In the genomic region with DNA sequence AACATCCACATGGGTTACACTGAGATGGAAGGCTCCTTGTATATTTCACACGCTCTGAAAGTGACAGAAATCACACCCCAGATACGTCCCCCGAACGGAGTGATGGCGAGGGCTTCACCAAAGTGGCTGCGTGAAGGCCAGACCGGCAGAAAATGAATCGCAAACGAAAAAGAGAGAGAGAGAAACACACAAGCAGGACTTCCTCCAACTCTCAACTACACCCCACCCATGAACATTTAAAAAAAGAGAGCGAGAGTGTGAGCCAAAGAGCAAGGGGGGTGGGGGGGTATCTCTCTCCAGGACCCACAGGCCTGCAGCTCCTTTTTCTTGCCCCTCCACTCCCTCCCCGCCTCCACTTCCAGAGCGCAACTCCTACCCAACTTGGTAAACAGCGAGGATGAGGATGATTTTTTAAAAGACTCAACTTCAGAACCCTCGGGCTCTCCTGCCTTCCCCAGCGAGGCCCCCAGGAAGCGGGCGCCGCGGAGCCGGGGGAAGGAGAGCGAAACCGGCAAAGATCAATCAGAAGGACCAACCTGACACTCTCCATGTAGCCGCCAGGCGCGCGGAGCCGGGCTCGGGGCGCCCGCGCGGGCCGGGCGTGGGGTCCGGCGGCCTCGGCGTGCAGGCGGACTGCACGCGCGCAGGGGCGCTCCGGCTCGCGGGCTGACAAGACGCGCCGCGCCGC, we compare ENCODE assay signal across 8 cellular contexts.
DNase-seq lines count a peak whose midpoint lies in the region; ATAC-seq and TF ChIP-seq lines count a peak whose summit lies in the region.

No MANE protein-coding gene starts in this region.

- no peaks in the 10 kb centered on the region for H3K27me3 ChIP-seq in foreskin keratinocyte
- no peaks in the 10 kb centered on the region for H3K27me3 ChIP-seq in neuronal stem cell (ENCODE audit: control insufficient read depth in 3 of 3, insufficient read depth in 3 of 3, low read depth in 1 of 3, low read length in 3 of 3)

- no peak overlapping the region for H4K91ac ChIP-seq in neuronal stem cell (ENCODE audit: low read depth, low read length, poor library complexity)

- H2BK12ac ChIP-seq in neuronal stem cell (ENCODE audit: low read length) = no peak overlapping the region

- no peak for TF ChIP-seq CTCF in foreskin keratinocyte (conservative IDR thresholded peaks at IDR 0.05)

- no peak overlapping the region for H3K4ac ChIP-seq in neuronal stem cell (ENCODE audit: low read length)

- H3K14ac ChIP-seq in neuronal stem cell (ENCODE audit: low read length) = no peak overlapping the region

- peak overlapping the region; percentile 67 for H3K18ac ChIP-seq in neuronal stem cell (ENCODE audit: low read length)

- peak overlapping the region; percentile 85 for H3K4me2 ChIP-seq in neuronal stem cell (ENCODE audit: insufficient read depth, low read length, poor library complexity, severe bottlenecking)

- no peak overlapping the region for H3K23ac ChIP-seq in neuronal stem cell (ENCODE audit: low read depth, low read length, poor library complexity)

- peak; percentile 29 for ATAC-seq in HG02610 (IDR thresholded peaks at IDR 0.05; ENCODE audit: unreplicated experiment)
- ATAC-seq in foreskin keratinocyte = peak; percentile 57

- peak overlapping the region; percentile 17 for H2AFZ ChIP-seq in neuronal stem cell (ENCODE audit: low read length)

- H3K27ac ChIP-seq in foreskin keratinocyte (peak overlapping the region; percentile 99), neuronal stem cell (replicated peaks; ENCODE audit: low read length) (peak overlapping the region; percentile 16)

- peak; percentile 45 for DNase-seq in OCI-M1 (lab: John Stamatoyannopoulos, UW)
- peak; percentile 66 for DNase-seq in activated effector memory CD4-positive, alpha-beta T cell treated with Interleukin-2 at 50 U/mL for 16 hours
- DNase-seq in foreskin keratinocyte = peak in 1 of 2 donors; percentile 60
- peak; percentile 39 for DNase-seq in neuronal stem cell (ENCODE audit: low spot score)
- peak; percentile 61 for DNase-seq in ureter (ENCODE audit: low spot score)
- DNase-seq in occipital lobe (lab: John Stamatoyannopoulos, UW) = no peak

- H3K4me3 ChIP-seq in GM08714 (ENCODE audit: low read length) (peak overlapping the region; percentile 59), neuronal stem cell (ENCODE audit: low read length in 2 of 2) (peak overlapping the region; percentile 60 to 77)

- H3K9ac ChIP-seq in neuronal stem cell (ENCODE audit: low read depth, low read length, poor library complexity) = peak overlapping the region; percentile 85

- H2AK5ac ChIP-seq in neuronal stem cell (ENCODE audit: low read depth, low read length) = no peak overlapping the region

- H3K4me1 ChIP-seq in foreskin keratinocyte (peaks cover 58% of the 10 kb centered on the region), neuronal stem cell (ENCODE audit: control insufficient read depth in 2 of 2, insufficient read depth in 1 of 2, low read depth in 1 of 2, low read length in 2 of 2) (peaks cover 16% of the 10 kb centered on the region in 2 donors)

- WGBS in neuronal stem cell (ENCODE audit: extremely low coverage in 2 of 2, insufficient read length in 2 of 2, insufficient replicate concordance in 1 of 2), 2 donors = no CpG with 5 or more reads among the region's 51 CpGs

- H4K8ac ChIP-seq in neuronal stem cell (ENCODE audit: low read depth, low read length) = no peak overlapping the region

- peaks cover 2% of the 10 kb centered on the region for H3K79me1 ChIP-seq in neuronal stem cell (ENCODE audit: low read depth, low read length)

- no peak overlapping the region for H2BK120ac ChIP-seq in neuronal stem cell (ENCODE audit: low read depth, low read length)

- H3K36me3 ChIP-seq in neuronal stem cell (replicated peaks in 1 of 2; ENCODE audit: control insufficient read depth in 2 of 2, insufficient read depth in 2 of 2, low read length in 2 of 2) = no peaks in the 10 kb centered on the region

- no peaks in the 10 kb centered on the region for H3K9me3 ChIP-seq in neuronal stem cell (replicated peaks in 1 of 2; ENCODE audit: control insufficient read depth in 2 of 2, insufficient read depth in 1 of 2, low read depth in 1 of 2, low read length in 2 of 2)

- H2BK15ac ChIP-seq in neuronal stem cell (ENCODE audit: low read length) = no peak overlapping the region

- H2BK5ac ChIP-seq in neuronal stem cell (ENCODE audit: low read length) = no peak overlapping the region
